In genomic region chr16:51753382-51753781, GRCh38 we compare ENCODE assay signal across 21 cellular contexts.
"Had no signal": no experiment of that assay in that cellular context is flagged by ENCODE, and none has a peak within 500 bp of the region (broad histone marks: within the 10 kb centered on the region; RNA-seq: fewer than 3 reads in every experiment).

No MANE protein-coding gene starts in this region.

- H3K27ac Mint-ChIP-seq: activated naive CD4-positive, alpha-beta T cell treated with anti-CD3 and anti-CD28 coated beads, Interleukin-2, amount 10 ng/mL, durations not matched to agents 7 days and 5 days; activated naive CD8-positive, alpha-beta T cell treated with anti-CD3 and anti-CD28 coated beads, Interleukin-2, amount 50 U/mL, for 24 hours; progenitor cell of endocrine pancreas; stimulated activated naive CD8-positive, alpha-beta T cell treated with anti-CD3 and anti-CD28 coated beads, Interleukin-15, Interleukin-2, amounts not matched to agents 100 ng/mL and 50 ng/mL, for 24 hours had no signal

- H3K4me3 Mint-ChIP-seq: activated naive CD4-positive, alpha-beta T cell treated with anti-CD3 and anti-CD28 coated beads, Interleukin-2, amount 10 ng/mL, durations not matched to agents 7 days and 5 days; activated naive CD8-positive, alpha-beta T cell treated with anti-CD3 and anti-CD28 coated beads, Interleukin-2, amount 50 U/mL, for 24 hours; activated T-cell treated with anti-CD3 and anti-CD28 coated beads, Interleukin-2, amount 50 U/mL, for 4 hours; central memory CD8-positive, alpha-beta T cell; nephron; stimulated activated naive CD8-positive, alpha-beta T cell treated with anti-CD3 and anti-CD28 coated beads, Interleukin-15, Interleukin-2, amounts not matched to agents 100 ng/mL and 50 ng/mL, for 24 hours had no signal

- ATAC-seq: activated CD4-positive, CD25-positive, alpha-beta regulatory T cell treated with anti-CD3 and anti-CD28 coated beads, Interleukin-2, amount 50 U/mL, for 24 hours; activated naive CD8-positive, alpha-beta T cell treated with anti-CD3 and anti-CD28 coated beads, Interleukin-2, amount 50 U/mL, for 24 hours; activated T-cell treated with anti-CD3 and anti-CD28 coated beads, Interleukin-2, amount 50 U/mL, for 4 hours; heart left ventricle; left lung; right cardiac atrium had no signal

- H3K27me3 Mint-ChIP-seq: activated naive CD8-positive, alpha-beta T cell treated with anti-CD3 and anti-CD28 coated beads, Interleukin-2, amount 50 U/mL, for 24 hours; central memory CD8-positive, alpha-beta T cell; stimulated activated naive CD8-positive, alpha-beta T cell treated with anti-CD3 and anti-CD28 coated beads, Interleukin-15, Interleukin-2, amounts not matched to agents 100 ng/mL and 50 ng/mL, for 24 hours had no signal

- H3K9me3 Mint-ChIP-seq: activated naive CD4-positive, alpha-beta T cell treated with anti-CD3 and anti-CD28 coated beads, Interleukin-2, amount 10 ng/mL, durations not matched to agents 7 days and 5 days; activated T-cell treated with anti-CD3 and anti-CD28 coated beads, Interleukin-2, amount 50 U/mL, for 4 hours; central memory CD8-positive, alpha-beta T cell; nephron; stimulated activated naive CD8-positive, alpha-beta T cell treated with anti-CD3 and anti-CD28 coated beads, Interleukin-15, Interleukin-2, amounts not matched to agents 100 ng/mL and 50 ng/mL, for 24 hours had no signal

- H3K36me3 ChIP-seq: colonic mucosa, heart left ventricle, left lung, tibial nerve had no signal

- H3K27ac ChIP-seq: colonic mucosa, heart left ventricle, left lung, tibial nerve had no signal

- DNase-seq: activated CD4-positive, alpha-beta T cell treated with anti-CD3 and anti-CD28 coated beads, Interleukin-2, amount 50 U/mL, for 1 hour; activated CD8-positive, alpha-beta memory T cell treated with anti-CD3 and anti-CD28 coated beads, Interleukin-2, amount 50 U/mL, for 4 hours; activated naive CD4-positive, alpha-beta T cell treated with anti-CD3 and anti-CD28 coated beads, Interleukin-2, amount 10 ng/mL, durations not matched to agents 7 days and 5 days; activated naive CD8-positive, alpha-beta T cell treated with anti-CD3 and anti-CD28 coated beads, Interleukin-2, amount 50 U/mL, for 24 hours; activated T-cell treated with anti-CD3 and anti-CD28 coated beads, Interleukin-2, amount 50 U/mL, for 4 hours; aorta; colonic mucosa; heart left ventricle; kidney; left lung; mammary epithelial cell; midbrain; right cardiac atrium; stimulated activated CD4-positive, alpha-beta T cell treated with anti-CD3 and anti-CD28 coated beads, Interleukin-2, amount 100 ng/mL, for 48 hours; T-helper 9 cell had no signal

- H3K27me3 ChIP-seq: colonic mucosa, left lung, tibial nerve had no signal

- H3K36me3 Mint-ChIP-seq: activated naive CD4-positive, alpha-beta T cell treated with anti-CD3 and anti-CD28 coated beads, Interleukin-2, amount 10 ng/mL, durations not matched to agents 7 days and 5 days had no signal

- H3K9me3 ChIP-seq: colonic mucosa, heart left ventricle, left lung, tibial nerve had no signal

- H3K4me1 Mint-ChIP-seq: activated naive CD4-positive, alpha-beta T cell treated with anti-CD3 and anti-CD28 coated beads, Interleukin-2, amount 10 ng/mL, durations not matched to agents 7 days and 5 days; activated naive CD8-positive, alpha-beta T cell treated with anti-CD3 and anti-CD28 coated beads, Interleukin-2, amount 50 U/mL, for 24 hours; central memory CD8-positive, alpha-beta T cell had no signal

- H3K4me3 ChIP-seq: colonic mucosa, heart left ventricle, left lung, tibial nerve had no signal

- H3K4me1 ChIP-seq: colonic mucosa, heart left ventricle, left lung, tibial nerve had no signal
